In genomic region chr20:36362261-36362660, GRCh38 we compare ENCODE assay signal across 31 cellular contexts.
"Had no signal": no experiment of that assay in that cellular context is flagged by ENCODE, and none has a peak within 500 bp of the region (broad histone marks: within the 10 kb centered on the region; RNA-seq: fewer than 3 reads in every experiment).

No MANE protein-coding gene starts in this region.

- H3K36me3 Mint-ChIP-seq: naive thymus-derived CD8-positive, alpha-beta T cell; natural killer cell treated with Interleukin-12 subunit alpha and Interleukin-12 subunit beta and Interleukin-15 and Interleukin-18, amount 100 ng/mL, for 72 hours; stimulated activated memory B cell treated with anti-CD40 and anti-IgM and Interleukin-4, amounts not matched to agents 10 μg/mL and 1 μg/mL and 100 μg/mL, for 72 hours had no signal

- H3K4me3 ChIP-seq: ovary, psoas muscle, skin epidermis, smooth muscle cell, spleen, suprapubic skin, testis, tibial artery, transverse colon, upper lobe of left lung, vagina had no signal

- H3K4me2 ChIP-seq: smooth muscle cell had no signal

- H2AFZ ChIP-seq: parathyroid adenoma had no signal

- H3K27ac Mint-ChIP-seq: naive thymus-derived CD8-positive, alpha-beta T cell; natural killer cell treated with Interleukin-12 subunit alpha and Interleukin-12 subunit beta and Interleukin-15 and Interleukin-18, amount 100 ng/mL, for 72 hours; nephron progenitor cell; progenitor cell of endocrine pancreas; stimulated activated memory B cell treated with anti-CD40 and anti-IgM and Interleukin-4, amounts not matched to agents 10 μg/mL and 1 μg/mL and 100 μg/mL, for 72 hours had no signal

- H3K9me3 ChIP-seq: ovary, psoas muscle, spleen, suprapubic skin, testis, tibial artery, transverse colon, upper lobe of left lung, vagina had no signal

- H3K36me3 ChIP-seq: ovary, spleen, suprapubic skin, tibial artery, transverse colon, upper lobe of left lung, vagina had no signal

- ATAC-seq: naive thymus-derived CD8-positive, alpha-beta T cell; natural killer cell treated with Interleukin-12 subunit alpha and Interleukin-12 subunit beta and Interleukin-15 and Interleukin-18, amount 100 ng/mL, for 72 hours; psoas muscle; right cardiac atrium; sciatic nerve; stimulated activated memory B cell treated with anti-CD40 and anti-IgM and Interleukin-4, amounts not matched to agents 10 μg/mL and 1 μg/mL and 100 μg/mL, for 72 hours; stimulated activated naive CD8-positive, alpha-beta T cell treated with anti-CD3 and anti-CD28 coated beads, Interleukin-15, amount 100 ng/mL, for 72 hours; stimulated activated naive CD8-positive, alpha-beta T cell treated with anti-CD3 and anti-CD28 coated beads, Interleukin-15, Interleukin-2, amounts not matched to agents 100 U/mL and 50 U/mL, for 24 hours had no signal

- H3K27ac ChIP-seq: ovary, parathyroid adenoma, psoas muscle, skin epidermis, spleen, suprapubic skin, testis, tibial artery, transverse colon, upper lobe of left lung, vagina had no signal

- H3K27me3 Mint-ChIP-seq: stimulated activated naive CD8-positive, alpha-beta T cell treated with anti-CD3 and anti-CD28 coated beads, Interleukin-15, amount 100 ng/mL, for 72 hours had no signal

- H3K4me3 Mint-ChIP-seq: naive thymus-derived CD8-positive, alpha-beta T cell; natural killer cell treated with Interleukin-12 subunit alpha and Interleukin-12 subunit beta and Interleukin-15 and Interleukin-18, amount 100 ng/mL, for 72 hours; nephron progenitor cell; neural crest cell; stimulated activated memory B cell treated with anti-CD40 and anti-IgM and Interleukin-4, amounts not matched to agents 10 μg/mL and 1 μg/mL and 100 μg/mL, for 72 hours; stimulated activated naive CD8-positive, alpha-beta T cell treated with anti-CD3 and anti-CD28 coated beads, Interleukin-15, amount 100 ng/mL, for 72 hours had no signal

- H3K79me2 ChIP-seq: parathyroid adenoma had no signal

- H3K9ac ChIP-seq: parathyroid adenoma had no signal

- DNase-seq: naive thymus-derived CD8-positive, alpha-beta T cell; nephron progenitor cell; occipital lobe; ovary; psoas muscle; right cardiac atrium; spleen; stimulated activated CD4-positive, alpha-beta T cell treated with anti-CD3 and anti-CD28 coated beads, Interleukin-12 subunit alpha, Interleukin-12 subunit beta, amount 100 ng/mL, for 4 hours; stimulated activated CD4-positive, alpha-beta T cell treated with anti-CD3 and anti-CD28 coated beads, Interleukin-1b, Interleukin-23, amount 100 ng/mL, for 48 hours; stimulated activated CD4-positive, alpha-beta T cell treated with anti-CD3 and anti-CD28 coated beads, Interleukin-4, amount 100 ng/mL, for 1 hour; stimulated activated CD4-positive, alpha-beta T cell treated with anti-CD3 and anti-CD28 coated beads, Interleukin-4, amount 100 ng/mL, for 4 hours; stimulated activated CD8-positive, alpha-beta memory T cell treated with anti-CD3 and anti-CD28 coated beads, Interleukin-4, amount 100 ng/mL, for 48 hours; stimulated activated naive CD4-positive, alpha-beta T cell; stimulated activated naive CD8-positive, alpha-beta T cell treated with anti-CD3 and anti-CD28 coated beads, Interleukin-15, amount 100 ng/mL, for 72 hours; stimulated activated naive CD8-positive, alpha-beta T cell treated with anti-CD3 and anti-CD28 coated beads, Interleukin-15, Interleukin-2, amounts not matched to agents 100 U/mL and 50 U/mL, for 24 hours; substantia nigra; testis; tibial artery; transverse colon; upper lobe of left lung had no signal

- H3K4me1 Mint-ChIP-seq: naive thymus-derived CD8-positive, alpha-beta T cell; nephron progenitor cell; stimulated activated memory B cell treated with anti-CD40 and anti-IgM and Interleukin-4, amounts not matched to agents 10 μg/mL and 1 μg/mL and 100 μg/mL, for 72 hours; stimulated activated naive CD8-positive, alpha-beta T cell treated with anti-CD3 and anti-CD28 coated beads, Interleukin-15, amount 100 ng/mL, for 72 hours had no signal

- FAIRE-seq: urothelium cell line had no signal

- H3K27me3 ChIP-seq: ovary, testis, upper lobe of left lung, vagina had no signal

- H3K9me3 Mint-ChIP-seq: naive thymus-derived CD8-positive, alpha-beta T cell; natural killer cell treated with Interleukin-12 subunit alpha and Interleukin-12 subunit beta and Interleukin-15 and Interleukin-18, amount 100 ng/mL, for 72 hours; nephron progenitor cell; neural crest cell; stimulated activated memory B cell treated with anti-CD40 and anti-IgM and Interleukin-4, amounts not matched to agents 10 μg/mL and 1 μg/mL and 100 μg/mL, for 72 hours; stimulated activated naive CD8-positive, alpha-beta T cell treated with anti-CD3 and anti-CD28 coated beads, Interleukin-15, amount 100 ng/mL, for 72 hours had no signal

- H3K4me1 ChIP-seq: parathyroid adenoma, psoas muscle, spleen, suprapubic skin, testis, tibial artery, transverse colon, upper lobe of left lung, vagina had no signal
